ENCODE assay signal across 1 cellular context in the genomic region with DNA sequence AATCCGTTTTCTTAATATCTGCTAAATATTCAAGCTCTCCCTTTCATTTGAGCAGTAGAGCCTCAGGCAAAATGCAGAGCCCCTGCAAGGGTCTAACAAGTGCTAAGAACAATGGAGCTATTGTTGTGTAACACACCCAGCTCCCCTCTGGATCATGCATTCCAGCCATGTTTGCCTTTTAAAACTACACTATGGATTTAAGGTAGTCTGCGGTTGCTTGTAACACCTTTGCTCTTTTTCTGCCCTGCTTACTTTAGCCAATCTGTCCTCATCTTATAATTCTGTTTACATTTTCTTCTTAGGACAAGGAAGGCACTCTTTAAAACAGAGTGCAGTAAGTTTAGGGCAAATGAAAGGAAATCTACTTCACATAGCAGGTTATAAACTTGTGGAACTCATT.
TF ChIP-seq lines count a peak whose summit lies in the region.

No MANE protein-coding gene starts in this region.

TF ChIP-seq in Ishikawa, 13 proteins besides CTCF, POLR2A, EP300 and RAD21 (continued from another document):
- 0 out of 2 replicates have a peak, but pooled peaks have one; percentile 21 for TF ChIP-seq MAX (IDR thresholded peaks at IDR 0.05)
